8 cellular contexts compared by ENCODE assay signal in genomic region chr1:235866913-235867850, GRCh38. TPM values are rescaled to one million over a fixed set of nuclear protein-coding genes. Genes with fewer than 3 reads are reported as not detected.
DNase-seq lines count a peak whose midpoint lies in the region; ATAC-seq and TF ChIP-seq lines count a peak whose summit lies in the region.

No MANE protein-coding gene starts in this region.

- DNase-seq in AG20443 (ENCODE audit: low spot score) (peak; percentile 99), NCI-H446 treated with DMSO at 0.1 percent for 48 hours (lab: John Stamatoyannopoulos, UW) (peak; percentile 82), cerebellar nuclear complex (lab: John Stamatoyannopoulos, UW) (peak; percentile 81 to 90), kidney epithelial cell (ENCODE audit: low read depth) (peak; percentile 50)
- peak; percentile 99 for DNase-seq in activated CD4-positive, CD25-positive, alpha-beta regulatory T cell treated with anti-CD3 and anti-CD28 coated beads, Interleukin-2, amount 50 U/mL, for 72 hours
- DNase-seq in stimulated activated CD4-positive, alpha-beta T cell treated with anti-CD3 and anti-CD28 coated beads, Interleukin-15, amount 100 ng/mL, for 24 hours: peak; percentile 97

- ATAC-seq in GM19043 (IDR thresholded peaks at IDR 0.05; ENCODE audit: low read depth, unreplicated experiment) (peak; percentile 55), HG03354 (IDR thresholded peaks at IDR 0.05; ENCODE audit: poor library complexity, severe bottlenecking, unreplicated experiment) (peak; percentile 69)

- no peaks in the 10 kb centered on the region for H3K27me3 ChIP-seq in kidney epithelial cell (ENCODE audit: control insufficient read depth, insufficient read depth, low read length)

- H3K36me3 ChIP-seq in kidney epithelial cell (ENCODE audit: control insufficient read depth, insufficient read depth, low read length): no peaks in the 10 kb centered on the region

- TF ChIP-seq CTCF in kidney epithelial cell (IDR thresholded peaks at IDR 0.05; ENCODE audit: insufficient read depth, low read length, poor library complexity, severe bottlenecking): no peak

- H3K4me3 ChIP-seq in kidney epithelial cell (ENCODE audit: low read depth, low read length): peak overlapping the region; percentile 59

RNA-seq across cellular contexts. Expression of gene LYST, which starts 0.5 kb away (rescaled TPM):
- total RNA-seq in kidney epithelial cell: 10.9 and 12.7 TPM in 2 replicates

Comparison
In these comparisons a context has a peak if more than half of its experiments do, and no peak if none do; other contexts are left out.
1. Peak in every context shown above with its lines: DNase-seq, ATAC-seq and H3K4me3 ChIP-seq.